Comparison of ENCODE assay signal across 9 cellular contexts in genomic region chr9:4640027-4640426, GRCh38.
DNase-seq lines count a peak whose midpoint lies in the region; ATAC-seq lines count a peak whose summit lies in the region.
"Had no signal": no experiment of that assay in that cellular context is flagged by ENCODE, and none has a peak within 500 bp of the region (broad histone marks: within the 10 kb centered on the region; RNA-seq: fewer than 3 reads in every experiment).

No MANE protein-coding gene starts in this region.

- ATAC-seq in HG02763 (IDR thresholded peaks at IDR 0.05; ENCODE audit: unreplicated experiment) (no peak), HG02852 (IDR thresholded peaks at IDR 0.05; ENCODE audit: unreplicated experiment) (no peak)
- ATAC-seq: right cardiac atrium had no signal

- peak; percentile 31 to 70 for DNase-seq in NCI-H526 (lab: John Stamatoyannopoulos, UW)
- DNase-seq in NCI-H526 treated with DMSO at 0.1 percent for 48 hours (lab: John Stamatoyannopoulos, UW) = no peak
- DNase-seq in NCI-H2081 treated with DMSO at 0.1 percent for 48 hours (lab: John Stamatoyannopoulos, UW) = peak; percentile 18
- peak; percentile 45 to 55 for DNase-seq in activated T-cell treated with anti-CD3 and anti-CD28 coated beads, Interleukin-2, amount 50 U/mL, for 48 hours
- DNase-seq in inferior parietal cortex (ENCODE audit: extremely low spot score) = peak; percentile 13
- no peak for DNase-seq in amniotic stem cell (lab: John Stamatoyannopoulos, UW)

Comparison
In these comparisons a context has a peak if more than half of its experiments do, and no peak if none do; other contexts are left out.
1. DNase-seq: peak in NCI-H526 (2 of 2), NCI-H2081 treated with DMSO at 0.1 percent for 48 hours (single experiment), activated T-cell treated with anti-CD3 and anti-CD28 coated beads, Interleukin-2, amount 50 U/mL, for 48 hours (2 of 2) and inferior parietal cortex (single experiment); none in NCI-H526 treated with DMSO at 0.1 percent for 48 hours (single experiment) and amniotic stem cell (single experiment).